Comparison of ENCODE assay signal across 10 cellular contexts in the genomic region with DNA sequence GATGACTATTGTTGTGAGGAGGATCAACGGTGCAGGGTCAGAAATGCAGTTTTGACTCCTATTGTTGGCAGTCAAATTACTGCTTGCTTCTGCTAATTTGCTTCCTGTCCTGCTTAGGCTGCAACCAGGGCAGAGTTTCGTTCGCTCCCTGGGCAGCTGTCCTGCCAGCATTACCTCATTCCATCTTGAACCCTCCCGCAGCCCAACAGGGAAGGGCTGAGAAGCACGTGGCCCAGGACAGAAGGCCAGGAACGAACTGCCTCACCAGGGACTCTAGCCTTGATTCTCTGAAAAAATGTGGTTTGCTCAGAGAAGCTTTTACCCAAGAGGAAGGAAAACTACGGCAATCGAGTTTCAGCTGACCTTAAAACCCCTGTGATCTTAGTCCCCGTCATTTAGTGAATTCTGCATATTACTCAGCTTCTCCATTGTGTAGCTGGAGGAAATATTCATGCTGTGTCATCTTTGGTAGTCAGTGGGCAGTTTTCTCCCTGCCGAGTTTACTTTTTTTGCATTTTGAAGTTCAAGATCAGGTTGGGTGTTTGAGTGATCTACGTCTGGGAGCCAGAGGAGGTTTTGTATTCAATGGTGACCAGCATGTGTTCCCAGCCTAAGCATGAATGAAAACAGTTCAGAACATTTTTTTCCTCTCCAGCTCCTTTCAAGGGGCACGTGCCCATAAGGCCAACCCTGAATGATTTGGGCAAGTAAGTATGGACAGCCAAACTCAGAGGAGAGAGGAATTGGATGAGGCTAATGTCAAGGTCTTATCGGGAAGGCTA.
DNase-seq lines count a peak whose midpoint lies in the region; ATAC-seq lines count a peak whose summit lies in the region.
"Had no signal": no experiment of that assay in that cellular context is flagged by ENCODE, and none has a peak within 500 bp of the region (broad histone marks: within the 10 kb centered on the region; RNA-seq: fewer than 3 reads in every experiment).

No MANE protein-coding gene starts in this region.

- peak; percentile 19 for DNase-seq in activated naive CD4-positive, alpha-beta T cell treated with Interleukin-2 at 50 U/mL for 16 hours
- no peak for DNase-seq in activated naive CD4-positive, alpha-beta T cell treated with anti-CD3 and anti-CD28 coated beads, Interleukin-2, amount 50 U/mL, for 16 hours
- peak; percentile 89 for DNase-seq in SKM-1 treated with dmso at 0.1 percent for 144 hours (lab: John Stamatoyannopoulos, UW; ENCODE audit: unreplicated experiment)
- DNase-seq in effector memory CD8-positive, alpha-beta T cell: no peak
- DNase-seq in effector CD4-positive, alpha-beta T cell: no peak
- DNase-seq in NCI-H187 (lab: John Stamatoyannopoulos, UW): no peak
- DNase-seq: DND-41 had no signal

- ATAC-seq in HG03039 (IDR thresholded peaks at IDR 0.05; ENCODE audit: unreplicated experiment): peak; percentile 78
- peak; percentile 8 for ATAC-seq in effector memory CD8-positive, alpha-beta T cell (replicated peaks)

- peaks cover 0 to 7% of the 10 kb centered on the region in 2 donors for H3K27me3 Mint-ChIP-seq in effector memory CD8-positive, alpha-beta T cell

- no peak overlapping the region for H3K4me3 ChIP-seq in muscle layer of colon (ENCODE audit: low read depth in 1 of 2, low read length in 2 of 2)

- no peaks in the 10 kb centered on the region for H3K9me3 ChIP-seq in muscle layer of colon (ENCODE audit: low read length)

- H3K27ac Mint-ChIP-seq in effector memory CD8-positive, alpha-beta T cell: peak overlapping the region; percentile 72 to 86

- H3K27ac ChIP-seq in muscle layer of colon (ENCODE audit: low read depth, low read length): peak overlapping the region; percentile 38
- H3K27ac ChIP-seq: epithelial cell of prostate had no signal

- no peak overlapping the region for H3K9ac ChIP-seq in muscle layer of colon (ENCODE audit: low read length)

- H3K36me3 ChIP-seq in muscle layer of colon (ENCODE audit: insufficient read depth, low read length): no peaks in the 10 kb centered on the region

- no peaks in the 10 kb centered on the region for H3K27me3 ChIP-seq in muscle layer of colon (ENCODE audit: control insufficient read depth in 1 of 2, insufficient read depth in 2 of 2, low read length in 2 of 2)

- H3K9me3 Mint-ChIP-seq in effector memory CD8-positive, alpha-beta T cell: no peaks in the 10 kb centered on the region

- H3K4me1 ChIP-seq in muscle layer of colon (ENCODE audit: insufficient read depth, low read length): no peaks in the 10 kb centered on the region

- H3K4me3 Mint-ChIP-seq in effector memory CD8-positive, alpha-beta T cell: peak overlapping the region in 1 of 2 donors; percentile 36

- H3K36me3 Mint-ChIP-seq in effector memory CD8-positive, alpha-beta T cell (ENCODE audit: insufficient read depth): peaks cover 4% of the 10 kb centered on the region

- peaks cover 13% of the 10 kb centered on the region in 2 donors for H3K4me1 Mint-ChIP-seq in effector memory CD8-positive, alpha-beta T cell (ENCODE audit: low read depth in 2 of 2)

Comparison
In these comparisons a context has a peak if more than half of its experiments do, and no peak if none do; other contexts are left out.
1. DNase-seq: peak in activated naive CD4-positive, alpha-beta T cell treated with Interleukin-2 at 50 U/mL for 16 hours (single experiment) and SKM-1 treated with dmso at 0.1 percent for 144 hours (single experiment); none in activated naive CD4-positive, alpha-beta T cell treated with anti-CD3 and anti-CD28 coated beads, Interleukin-2, amount 50 U/mL, for 16 hours (single experiment), effector memory CD8-positive, alpha-beta T cell (0 of 3), effector CD4-positive, alpha-beta T cell (single experiment) and NCI-H187 (0 of 2).